Comparison of ENCODE assay signal across 11 cellular contexts in genomic region chr3:123024056-123024455, GRCh38. TPM values are rescaled to one million over a fixed set of nuclear protein-coding genes. Genes with fewer than 3 reads are reported as not detected.
"Had no signal": no experiment of that assay in that cellular context is flagged by ENCODE, and none has a peak within 500 bp of the region (broad histone marks: within the 10 kb centered on the region; RNA-seq: fewer than 3 reads in every experiment).

No MANE protein-coding gene starts in this region.

- H3K9me3 Mint-ChIP-seq: H9, HFFc6 had no signal

- H3K4me3 Mint-ChIP-seq: H9, HFFc6 had no signal

- H3K27ac Mint-ChIP-seq: H9, HFFc6 had no signal

- H2AFZ ChIP-seq: GM23248 had no signal

- H3K4me3 ChIP-seq: GM23248, K562 had no signal

- FAIRE-seq: H54, K562 had no signal

- DNase-seq: GM23248, GOT3, H9, HCEC 1CT, HFFc6, IMR-90, KG1 had no signal

- H3K27ac ChIP-seq: GM23248, HL-60 had no signal

- H3K9ac ChIP-seq: GM23248 had no signal

RNA-seq across cellular contexts. Expression of gene SEMA5B, which starts 3.5 kb away (rescaled TPM):
- total RNA-seq: GM23248, HFFc6, HT1080, IMR-90, K562 had no signal
- polyA plus RNA-seq: GM23248, IMR-90, K562 had no signal
